Comparison of ENCODE assay signal across 10 cellular contexts in genomic region chr3:133943639-133944131, GRCh38. TPM values are rescaled to one million over a fixed set of nuclear protein-coding genes. Genes with fewer than 3 reads are reported as not detected.
A peak's percentile ranks its signal among the peaks of the same experiment; 100 is the strongest.
DNase-seq lines count a peak whose midpoint lies in the region; ATAC-seq, FAIRE-seq and TF ChIP-seq lines count a peak whose summit lies in the region.
"Had no signal": no experiment of that assay in that cellular context is flagged by ENCODE, and none has a peak within 500 bp of the region (broad histone marks: within the 10 kb centered on the region; RNA-seq: fewer than 3 reads in every experiment).

No MANE protein-coding gene starts in this region.

- H3K4me2 ChIP-seq in BLaER1 treated with 17β-estradiol and CSF1 and Interleukin-3, amounts not matched to agents 10 nM and 100 nM: peak overlapping the region; percentile 54 to 88 (median 80)

- H3K4me3 ChIP-seq in BLaER1 treated with 17β-estradiol and CSF1 and Interleukin-3, amounts not matched to agents 10 nM and 100 nM: no peak overlapping the region
- H3K4me3 ChIP-seq in cardiac fibroblast (replicated peaks in 1 of 2; ENCODE audit: low read depth in 2 of 2, low read length in 2 of 2) (no peak overlapping the region), mucosa of descending colon (no peak overlapping the region)

- H3K4me1 ChIP-seq in BLaER1 treated with 17β-estradiol and CSF1 and Interleukin-3, amounts not matched to agents 10 nM and 100 nM: peaks cover 17 to 71% (median 57%) of the 10 kb centered on the region in 10 experiments
- peaks cover 3% of the 10 kb centered on the region for H3K4me1 ChIP-seq in mucosa of descending colon (ENCODE audit: low read depth)

- no peak for TF ChIP-seq CTCF in cardiac fibroblast (IDR thresholded peaks at IDR 0.05; ENCODE audit: low read depth, low read length)
- TF ChIP-seq CTCF in mucosa of descending colon (IDR thresholded peaks at IDR 0.05): no peak

- no peak overlapping the region for H3K9ac ChIP-seq in BLaER1 treated with 17β-estradiol and CSF1 and Interleukin-3, amounts not matched to agents 10 nM and 100 nM

- peak; percentile 85 for ATAC-seq in mucosa of descending colon

- DNase-seq in MV-4-11 (lab: John Stamatoyannopoulos, UW): peak; percentile 76
- DNase-seq in cardiac fibroblast (ENCODE audit: low read depth in 2 of 2): peak; percentile 91 to 97
- no peak for DNase-seq in mucosa of descending colon
- no peak for DNase-seq in frontal cortex (ENCODE audit: low spot score in 2 of 2)
- DNase-seq in NCI-H2081 (lab: John Stamatoyannopoulos, UW): no peak
- DNase-seq in activated CD4-positive, alpha-beta T cell treated with anti-CD3 and anti-CD28 coated beads, Interleukin-2, amount 50 U/mL, for 1 hour: no peak
- DNase-seq in activated CD8-positive, alpha-beta memory T cell treated with anti-CD3 and anti-CD28 coated beads, Interleukin-2, amount 50 U/mL, for 4 hours: no peak
- DNase-seq: stimulated activated CD4-positive, alpha-beta T cell treated with anti-CD3 and anti-CD28 coated beads, Interleukin-15, amount 100 ng/mL, for 24 hours had no signal

- FAIRE-seq in frontal cortex (lab: Jason Lieb, UNC): no peak
- FAIRE-seq: TTC549 had no signal

- H3K36me3 ChIP-seq in BLaER1 treated with 17β-estradiol and CSF1 and Interleukin-3, amounts not matched to agents 10 nM and 100 nM: no peaks in the 10 kb centered on the region
- H3K36me3 ChIP-seq in mucosa of descending colon (ENCODE audit: low read depth): no peaks in the 10 kb centered on the region

- no peak overlapping the region for H3K27ac ChIP-seq in BLaER1 treated with 17β-estradiol and CSF1 and Interleukin-3, amounts not matched to agents 10 nM and 100 nM

- H4K20me1 ChIP-seq in BLaER1 treated with 17β-estradiol and CSF1 and Interleukin-3, amounts not matched to agents 10 nM and 100 nM: no peaks in the 10 kb centered on the region

- H3K27me3 ChIP-seq in BLaER1 treated with 17β-estradiol and CSF1 and Interleukin-3, amounts not matched to agents 10 nM and 100 nM: no peaks in the 10 kb centered on the region

- no peaks in the 10 kb centered on the region for H3K9me3 ChIP-seq in BLaER1 treated with 17β-estradiol and CSF1 and Interleukin-3, amounts not matched to agents 10 nM and 100 nM (replicated peaks in 1 of 11)
- H3K9me3 ChIP-seq in mucosa of descending colon: no peaks in the 10 kb centered on the region

- intact Hi-C loops in mucosa of descending colon (cut with DNase I, micrococcal nuclease): no loop called here

RNA-seq across cellular contexts. Expression of gene RAB6B, which starts 48.0 kb away (rescaled TPM):
- total RNA-seq in mucosa of descending colon (10 to 100 TPM in 1 of 3 donors, 1 to 10 TPM in 2; 4.1 to 11.6 (median 4.8) TPM), frontal cortex (43.2 TPM)

Comparison
In these comparisons a context has a peak if more than half of its experiments do, and no peak if none do; other contexts are left out.
1. DNase-seq: peak in MV-4-11 (single experiment) and cardiac fibroblast (2 of 2); none in mucosa of descending colon (0 of 3), frontal cortex (0 of 2), NCI-H2081 (0 of 2), activated CD4-positive, alpha-beta T cell treated with anti-CD3 and anti-CD28 coated beads, Interleukin-2, amount 50 U/mL, for 1 hour (single experiment) and activated CD8-positive, alpha-beta memory T cell treated with anti-CD3 and anti-CD28 coated beads, Interleukin-2, amount 50 U/mL, for 4 hours (single experiment).